ENCODE assay signal across 10 cellular contexts in the genomic region with DNA sequence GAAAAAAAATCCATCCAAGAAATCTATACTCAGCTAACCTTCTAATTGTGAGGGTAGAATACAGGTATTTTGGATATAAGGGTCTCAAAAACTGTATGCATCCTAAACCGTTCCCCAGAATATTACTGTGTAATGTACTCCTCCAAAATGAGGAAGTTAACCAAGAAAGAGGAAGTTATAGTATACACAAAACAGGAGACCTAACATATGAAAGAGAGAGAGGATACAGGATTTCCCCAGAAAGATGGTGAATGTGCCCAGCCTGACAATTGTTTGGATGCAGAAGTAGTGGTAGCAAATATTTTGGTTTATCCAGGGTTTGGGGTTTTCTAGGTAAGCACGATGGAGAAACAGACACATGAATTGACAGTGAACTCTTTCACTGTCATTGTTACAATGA. TPM values are rescaled to one million over a fixed set of nuclear protein-coding genes. Genes with fewer than 3 reads are reported as not detected.
DNase-seq lines count a peak whose midpoint lies in the region; ATAC-seq and TF ChIP-seq lines count a peak whose summit lies in the region.
"Had no signal": no experiment of that assay in that cellular context is flagged by ENCODE, and none has a peak within 500 bp of the region (broad histone marks: within the 10 kb centered on the region; RNA-seq: fewer than 3 reads in every experiment).

No MANE protein-coding gene starts in this region.

- H3K27ac ChIP-seq in right lobe of liver, result no peak overlapping the region

- no peaks in the 10 kb centered on the region for H3K9me3 ChIP-seq in right lobe of liver

- 40% methylated on average over 2 of the region's 2 CpGs for WGBS in right lobe of liver (ENCODE audit: insufficient coverage, low coverage, low lambda C conversion rate, missing lambda C conversion rate)

- ATAC-seq in GM18508 (IDR thresholded peaks at IDR 0.05; ENCODE audit: insufficient read depth, unreplicated experiment), result peak; percentile 93
- peak; percentile 99 for ATAC-seq in GM21515 (IDR thresholded peaks at IDR 0.05; ENCODE audit: unreplicated experiment)
- peak; percentile 84 for ATAC-seq in HG03139 (IDR thresholded peaks at IDR 0.05; ENCODE audit: unreplicated experiment)
- ATAC-seq in right lobe of liver, result no peak

- no peaks in the 10 kb centered on the region for H3K4me1 ChIP-seq in right lobe of liver

- TF ChIP-seq CTCF in right lobe of liver (IDR thresholded peaks at IDR 0.05), result no peak

- no peaks in the 10 kb centered on the region for H3K36me3 ChIP-seq in right lobe of liver

- H3K4me3 ChIP-seq in right lobe of liver, result no peak overlapping the region

- no peak for TF ChIP-seq POLR2A in right lobe of liver (IDR thresholded peaks at IDR 0.05)

- DNase-seq in SIG-M5 (lab: John Stamatoyannopoulos, UW), result peak; percentile 57
- DNase-seq in right lobe of liver, result no peak
- no peak for DNase-seq in EL
- no peak for DNase-seq in nucleus accumbens (lab: John Stamatoyannopoulos, UW)
- no peak for DNase-seq in NCI-H69 (lab: John Stamatoyannopoulos, UW)
- DNase-seq: activated T-cell treated with anti-CD3 and anti-CD28 coated beads, Interleukin-2, amount 50 U/mL, for 24 hours; NCI-H2107 had no signal

- intact Hi-C loops in right lobe of liver (cut with DNase I), result no loop called here

- no peaks in the 10 kb centered on the region for H3K27me3 ChIP-seq in right lobe of liver

RNA-seq across cellular contexts. Expression of a gene that starts 50.6 kb away (rescaled TPM):
- 1 to 10 TPM in 2 of 6 experiments, under 1 TPM in 4; 0.31 to 1.6 (median 0.80) TPM for total RNA-seq in right lobe of liver

Comparison
In these comparisons a context has a peak if more than half of its experiments do, and no peak if none do; other contexts are left out.
1. ATAC-seq: peak in GM18508 (single experiment), GM21515 (single experiment) and HG03139 (single experiment); none in right lobe of liver (0 of 4).